8 cellular contexts compared by ENCODE assay signal in genomic region chr10:6204063-6204340, GRCh38. TPM values are rescaled to one million over a fixed set of nuclear protein-coding genes. Genes with fewer than 3 reads are reported as not detected.
DNase-seq lines count a peak whose midpoint lies in the region; ATAC-seq and TF ChIP-seq lines count a peak whose summit lies in the region.

No MANE protein-coding gene starts in this region.

- peak overlapping the region; percentile 95 for H3K9ac ChIP-seq in neural cell (ENCODE audit: low read length)

- H3K27me3 ChIP-seq in esophagus (ENCODE audit: control insufficient read depth in 1 of 2, insufficient read depth in 2 of 2, low read length in 2 of 2) (no peaks in the 10 kb centered on the region), neural cell (ENCODE audit: insufficient read depth, low read depth, low read length) (peaks cover 15% of the 10 kb centered on the region), thoracic aorta (replicated peaks; ENCODE audit: insufficient read depth) (no peaks in the 10 kb centered on the region)

- TF ChIP-seq EP300 in neural cell (conservative IDR thresholded peaks at IDR 0.05; ENCODE audit: poor library complexity, severe bottlenecking), result no peak

- 3% methylated on average over 23 to 28 of the region's 28 CpGs for WGBS in esophagus, 2 donors

- H3K4me3 ChIP-seq in esophagus (ENCODE audit: low read depth in 1 of 2, low read length in 2 of 2) (peak overlapping the region; percentile 87 to 89), neural cell (ENCODE audit: low read length) (peak overlapping the region; percentile 96), thoracic aorta (peak overlapping the region; percentile 100)

- peak overlapping the region; percentile 72 for H3K4me2 ChIP-seq in neural cell (ENCODE audit: low read length)

- H4K20me1 ChIP-seq in neural cell (ENCODE audit: insufficient read depth), result no peaks in the 10 kb centered on the region

- H3K4me1 ChIP-seq in esophagus (ENCODE audit: control insufficient read depth in 2 of 2, insufficient read depth in 2 of 2, low read length in 1 of 2) (peaks cover 7 to 10% of the 10 kb centered on the region in 2 donors), thoracic aorta (ENCODE audit: control insufficient read depth in 1 of 2, low read depth in 2 of 2) (peaks cover 16 to 39% of the 10 kb centered on the region in 2 donors)

- no peak for TF ChIP-seq RAD21 in neural cell (conservative IDR thresholded peaks at IDR 0.05)

- peak overlapping the region; percentile 34 for H2AFZ ChIP-seq in neural cell (ENCODE audit: low read depth, low read length)

- H3F3A ChIP-seq in neural cell (ENCODE audit: insufficient read depth, low read length, poor library complexity, severe bottlenecking), result peaks cover 2% of the 10 kb centered on the region

- ATAC-seq in thoracic aorta (ENCODE audit: insufficient number of reproducible peaks, low FRiP score, low read depth), result no peak
- no peak for ATAC-seq in HG03097 (IDR thresholded peaks at IDR 0.05; ENCODE audit: low FRiP score, unreplicated experiment)
- no peak for ATAC-seq in GM18907 (IDR thresholded peaks at IDR 0.05; ENCODE audit: unreplicated experiment)

- H3K79me2 ChIP-seq in neural cell (replicated peaks; ENCODE audit: insufficient read depth, low read length), result peaks cover 36% of the 10 kb centered on the region

- TF ChIP-seq CTCF in neural cell (IDR thresholded peaks at IDR 0.05; ENCODE audit: poor library complexity, severe bottlenecking), result no peak
- no peak for TF ChIP-seq CTCF in thoracic aorta (IDR thresholded peaks at IDR 0.05)

- H3K27ac ChIP-seq in esophagus (ENCODE audit: low read depth in 2 of 2, low read length in 1 of 2) (peak overlapping the region; percentile 56 to 92), neural cell (ENCODE audit: low read length) (peak overlapping the region; percentile 60), thoracic aorta (peak overlapping the region; percentile 99)

- no peaks in the 10 kb centered on the region for H3K9me2 ChIP-seq in neural cell (ENCODE audit: insufficient read depth, low read length)

- no peaks in the 10 kb centered on the region for H3K9me3 ChIP-seq in esophagus (ENCODE audit: control insufficient read depth in 2 of 2, insufficient read depth in 1 of 2, low read depth in 1 of 2, low read length in 1 of 2)
- H3K9me3 ChIP-seq in neural cell (ENCODE audit: low read length), result no peaks in the 10 kb centered on the region
- no peaks in the 10 kb centered on the region for H3K9me3 ChIP-seq in thoracic aorta

- peak in 2 of 3 experiments; percentile 21 to 39 for DNase-seq in NCI-H1417 (lab: John Stamatoyannopoulos, UW)
- DNase-seq in NCI-H1417 treated with DMSO at 0.1 percent for 48 hours (lab: John Stamatoyannopoulos, UW), result no peak
- peak; percentile 44 for DNase-seq in activated T-cell treated with anti-CD3 and anti-CD28 coated beads for 24 hours (ENCODE audit: low read depth)
- DNase-seq in thoracic aorta (ENCODE audit: low spot score), result no peak

- H3K36me3 ChIP-seq in esophagus (ENCODE audit: control insufficient read depth in 2 of 2, insufficient read depth in 2 of 2, low read length in 1 of 2) (no peaks in the 10 kb centered on the region), neural cell (ENCODE audit: insufficient read depth, low read length) (no peaks in the 10 kb centered on the region), thoracic aorta (no peaks in the 10 kb centered on the region)

TF ChIP-seq in neural cell, 6 proteins besides CTCF, POLR2A, EP300 and RAD21:
- no peak for TF ChIP-seq SMC3 (conservative IDR thresholded peaks at IDR 0.05; ENCODE audit: poor library complexity)
- no peak for TF ChIP-seq MXI1 (conservative IDR thresholded peaks at IDR 0.05; ENCODE audit: poor library complexity, severe bottlenecking)
- peak; percentile 17 for TF ChIP-seq TAF1 (IDR thresholded peaks at IDR 0.05; ENCODE audit: low read depth)
- TF ChIP-seq REST (IDR thresholded peaks at IDR 0.05; ENCODE audit: borderline replicate concordance), result no peak

RNA-seq across cellular contexts. Expression of gene PFKFB3, which starts 1.3 kb away (rescaled TPM):
- 10 to 100 TPM; 26.2 to 42.7 TPM for polyA plus RNA-seq in esophagus
- 33.4 and 36.2 TPM in 2 replicates for polyA plus RNA-seq in neural cell
- polyA minus RNA-seq in neural cell, result 24.1 and 30.2 TPM in 2 replicates
- total RNA-seq in thoracic aorta, result 100 to 1,000 TPM; 151 to 311 TPM

Comparison
In these comparisons a context has a peak if more than half of its experiments do, and no peak if none do; other contexts are left out.
1. DNase-seq: peak in NCI-H1417 (2 of 3) and activated T-cell treated with anti-CD3 and anti-CD28 coated beads for 24 hours (single experiment); none in NCI-H1417 treated with DMSO at 0.1 percent for 48 hours (single experiment) and thoracic aorta (single experiment).
2. Peak in every context shown above with its lines, with median percentiles within 50 percentile points of each other: H3K27ac ChIP-seq and H3K4me3 ChIP-seq.